Comparison of ENCODE assay signal across 11 cellular contexts in genomic region chr18:21684731-21685130, GRCh38. TPM values are rescaled to one million over a fixed set of nuclear protein-coding genes. Genes with fewer than 3 reads are reported as not detected.
DNase-seq lines count a peak whose midpoint lies in the region; ATAC-seq lines count a peak whose summit lies in the region.
"Had no signal": no experiment of that assay in that cellular context is flagged by ENCODE, and none has a peak within 500 bp of the region (broad histone marks: within the 10 kb centered on the region; RNA-seq: fewer than 3 reads in every experiment).

No MANE protein-coding gene starts in this region.

- H3K36me3 Mint-ChIP-seq in naive thymus-derived CD4-positive, alpha-beta T cell = peaks cover 4 to 20% (median 19%) of the 10 kb centered on the region in 5 donors

- no peaks in the 10 kb centered on the region for H3K9me3 ChIP-seq in naive thymus-derived CD4-positive, alpha-beta T cell (ENCODE audit: control insufficient read depth in 2 of 3, low read length in 3 of 3)

- intact Hi-C loops in naive thymus-derived CD4-positive, alpha-beta T cell (cut with micrococcal nuclease) = no loop called here

- no peak for DNase-seq in activated CD4-positive, CD25-positive, alpha-beta regulatory T cell (lab: John Stamatoyannopoulos, UW)
- no peak for DNase-seq in naive thymus-derived CD4-positive, alpha-beta T cell
- DNase-seq in NCI-H226 (no peak), amygdala (lab: John Stamatoyannopoulos, UW) (no peak), NCI-H1436 treated with DMSO at 0.1 percent for 48 hours (lab: John Stamatoyannopoulos, UW) (no peak)
- DNase-seq: NCI-H510A treated with DMSO at 0.1 percent for 48 hours had no signal

- H3K27ac Mint-ChIP-seq in naive thymus-derived CD4-positive, alpha-beta T cell = peak overlapping the region in 8 of 9 donors; percentile 25 to 89 (median 57)

- peak; percentile 12 to 23 for ATAC-seq in activated CD4-positive, CD25-positive, alpha-beta regulatory T cell treated with anti-CD3 and anti-CD28 coated beads, Interleukin-2, amount 50 U/mL, for 24 hours
- peak; percentile 48 for ATAC-seq in GM21423 (IDR thresholded peaks at IDR 0.05; ENCODE audit: unreplicated experiment)
- peak; percentile 57 for ATAC-seq in HG03280 (IDR thresholded peaks at IDR 0.05; ENCODE audit: unreplicated experiment)
- ATAC-seq in naive thymus-derived CD4-positive, alpha-beta T cell = no peak

- CTCF ChIA-PET in naive thymus-derived CD4-positive, alpha-beta T cell (lab: Charles Lee) = interaction anchor here (0.8 to 1.1 kb wide), 2 partner anchors 17 to 166 kb away, joined by 4 read pairs; no protein-coding TSS in a partner anchor

- H3K4me1 ChIP-seq in naive thymus-derived CD4-positive, alpha-beta T cell (ENCODE audit: control insufficient read depth in 2 of 2, insufficient read depth in 2 of 2, low read length in 2 of 2) = peaks cover 7% of the 10 kb centered on the region in 2 donors

- H3K4me3 ChIP-seq in naive thymus-derived CD4-positive, alpha-beta T cell (ENCODE audit: low read length) = no peak overlapping the region
- H3K4me3 ChIP-seq: lung had no signal

- peaks cover 0 to 29% (median 17%) of the 10 kb centered on the region in 7 donors for H3K4me1 Mint-ChIP-seq in naive thymus-derived CD4-positive, alpha-beta T cell

- H3K36me3 ChIP-seq in naive thymus-derived CD4-positive, alpha-beta T cell (ENCODE audit: control insufficient read depth in 2 of 3, insufficient read depth in 3 of 3, low read length in 3 of 3) = peaks cover 0 to 6% (median 0%) of the 10 kb centered on the region in 3 experiments

- no peaks in the 10 kb centered on the region for H3K27me3 Mint-ChIP-seq in naive thymus-derived CD4-positive, alpha-beta T cell
- H3K27me3 Mint-ChIP-seq: brain had no signal

- H3K27me3 ChIP-seq in naive thymus-derived CD4-positive, alpha-beta T cell (ENCODE audit: control insufficient read depth in 2 of 2, insufficient read depth in 2 of 2, low read length in 2 of 2) = no peaks in the 10 kb centered on the region

- no peak overlapping the region for H3K27ac ChIP-seq in naive thymus-derived CD4-positive, alpha-beta T cell (ENCODE audit: low read depth, low read length)

- peaks cover 0 to 13% (median 5%) of the 10 kb centered on the region in 11 donors for H3K9me3 Mint-ChIP-seq in naive thymus-derived CD4-positive, alpha-beta T cell

- POLR2A ChIA-PET in naive thymus-derived CD4-positive, alpha-beta T cell (lab: Charles Lee) = interaction anchor here (0.9 to 1.9 kb wide), 2 partner anchors 20 to 76 kb away, joined by 3 to 8 read pairs; partner anchors contain the start of gene ABHD3

- peak overlapping the region in 1 of 10 donors; percentile 40 for H3K4me3 Mint-ChIP-seq in naive thymus-derived CD4-positive, alpha-beta T cell
- H3K4me3 Mint-ChIP-seq: brain had no signal

RNA-seq across cellular contexts. Expression of gene ABHD3, which starts 19.8 kb away (rescaled TPM):
- 10 to 100 TPM; 26.9 to 53.1 (median 43.6) TPM for total RNA-seq in naive thymus-derived CD4-positive, alpha-beta T cell
- polyA plus RNA-seq in naive thymus-derived CD4-positive, alpha-beta T cell = 10 to 100 TPM; 21.9 to 22.8 TPM

RNA-seq across cellular contexts. Expression of gene MIB1, which starts 55.9 kb away (rescaled TPM):
- total RNA-seq in naive thymus-derived CD4-positive, alpha-beta T cell = 10 to 100 TPM; 16.0 to 35.2 (median 19.8) TPM
- polyA plus RNA-seq in naive thymus-derived CD4-positive, alpha-beta T cell = 1 to 10 TPM; 3.9 to 4.2 TPM
